Comparison of ENCODE assay signal across 24 cellular contexts in the genomic region with DNA sequence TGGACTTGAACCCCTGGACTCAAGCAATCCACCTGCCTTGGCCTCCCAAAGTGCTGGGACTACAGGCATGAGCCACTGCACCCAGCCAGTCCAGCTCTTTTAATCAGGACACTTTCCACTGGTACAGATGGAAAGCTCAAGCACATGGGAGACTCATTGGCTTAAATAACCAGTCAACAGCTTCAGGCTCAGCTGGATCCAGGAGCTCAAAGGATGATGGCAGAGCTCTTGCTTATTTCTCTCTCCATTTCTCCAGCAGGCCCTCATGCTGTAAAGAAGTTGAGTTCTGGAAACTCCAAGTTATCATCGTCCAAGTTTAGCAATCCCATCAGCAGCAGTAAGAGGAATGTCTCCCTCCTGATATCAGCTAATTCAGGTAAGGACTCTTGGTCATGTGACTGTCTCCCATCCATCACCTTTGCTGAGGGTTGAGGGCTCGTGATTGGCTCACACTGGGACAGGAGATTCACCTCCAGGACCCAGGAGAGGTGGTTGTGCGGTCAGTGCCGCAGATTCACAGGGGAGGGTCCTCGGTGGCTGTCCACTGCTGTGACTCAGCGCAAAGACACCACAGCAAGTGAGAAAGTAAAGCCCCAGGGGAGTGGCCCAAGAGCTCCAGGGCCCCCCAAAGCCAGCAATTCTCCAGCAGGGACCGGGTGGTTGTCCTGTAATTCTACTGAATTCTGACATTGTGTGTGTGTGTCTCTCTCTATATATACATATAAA. TPM values are rescaled to one million over a fixed set of nuclear protein-coding genes. Genes with fewer than 3 reads are reported as not detected.
A peak's percentile ranks its signal among the peaks of the same experiment; 100 is the strongest.
DNase-seq lines count a peak whose midpoint lies in the region; ATAC-seq, FAIRE-seq and TF ChIP-seq lines count a peak whose summit lies in the region.
"Had no signal": no experiment of that assay in that cellular context is flagged by ENCODE, and none has a peak within 500 bp of the region (broad histone marks: within the 10 kb centered on the region; RNA-seq: fewer than 3 reads in every experiment).

No MANE protein-coding gene starts in this region.

- H3K4ac ChIP-seq in neuronal stem cell (ENCODE audit: low read length), result no peak overlapping the region

- DNase-seq in HepG2 (ENCODE audit: low spot score) (no peak), right lobe of liver (no peak), HCT116 (ENCODE audit: low read depth, low spot score) (no peak), WTC11 (ENCODE audit: low spot score) (no peak), neuronal stem cell (ENCODE audit: low spot score) (no peak)
- no peak for DNase-seq in NK-92 treated with Interleukin-12 subunit alpha and Interleukin-12 subunit beta, amount 100 ng/mL, for 24 hours (lab: John Stamatoyannopoulos, UW)
- no peak for DNase-seq in T-helper 2 cell treated with Interferon-gamma antibody and Interleukin-4, amounts not matched to agents 5 μg/mL and 100 μg/mL, for 36 hours (ENCODE audit: low spot score)
- DNase-seq: Calu3; CD8-positive, alpha-beta T cell; DMS 273 treated with DMSO at 0.1 percent for 48 hours; DMS53; DND-41; EL; GM23248; H9; IMR-90; KG1 had no signal

- CTCF ChIA-PET in HepG2 (lab: Yijun Ruan, JAX; ENCODE audit: low intra/inter-chr PET ratio, low total read pairs) (no interaction called here), HCT116 (lab: Charles Lee) (no interaction called here), WTC11 (lab: Charles Lee) (interaction anchor here (1.5 to 2.7 kb wide), 3 partner anchors 11 to 113 kb away, joined by 5 to 10 read pairs (median 8); no protein-coding TSS in a partner anchor)

- H3K18ac ChIP-seq in neuronal stem cell (ENCODE audit: low read length), result peak overlapping the region; percentile 2

- H3K23ac ChIP-seq in neuronal stem cell (ENCODE audit: low read depth, low read length, poor library complexity), result no peak overlapping the region

- H4K91ac ChIP-seq in neuronal stem cell (ENCODE audit: low read depth, low read length, poor library complexity), result no peak overlapping the region

- in situ Hi-C loops in HepG2 (cut with HindIII; ENCODE audit: extremely low pct_ligation_motif_present, low pct_unique_long_range_greater_than_20kb), result no loop called here

- no peak overlapping the region for H3K14ac ChIP-seq in neuronal stem cell (ENCODE audit: low read length)

- no peak for TF ChIP-seq RAD21 in HepG2 (CRISPR knock-in tag; IDR thresholded peaks at IDR 0.05)
- TF ChIP-seq RAD21 in HCT116 (IDR thresholded peaks at IDR 0.05; ENCODE audit: low read depth), result no peak

- no peak overlapping the region for H3K27ac ChIP-seq in HepG2 (ENCODE audit: extremely low read length, insufficient read depth, low read length)
- H3K27ac ChIP-seq in right lobe of liver, result no peak overlapping the region
- H3K27ac ChIP-seq in HCT116 (ENCODE audit: low read depth, low read length), result no peak overlapping the region
- no peak overlapping the region for H3K27ac ChIP-seq in neuronal stem cell (replicated peaks; ENCODE audit: low read length)
- H3K27ac ChIP-seq: BLaER1 treated with 17β-estradiol and CSF1 and Interleukin-3, amounts not matched to agents 10 nM and 100 nM; GM23248; HL-60 had no signal

- WGBS in HepG2 (ENCODE audit: low lambda C conversion rate), result 7% methylated on average over 3 of the region's 7 CpGs
- WGBS in right lobe of liver (ENCODE audit: insufficient coverage, low coverage, low lambda C conversion rate, missing lambda C conversion rate), result 73% methylated on average over 5 of the region's 7 CpGs
- WGBS in neuronal stem cell (ENCODE audit: extremely low coverage in 2 of 2, insufficient read length in 2 of 2, insufficient replicate concordance in 1 of 2), 2 donors, result no CpG with 5 or more reads among the region's 7 CpGs

- H3K9me2 ChIP-seq in HCT116 (ENCODE audit: insufficient read depth), result no peaks in the 10 kb centered on the region

- H4K8ac ChIP-seq in neuronal stem cell (ENCODE audit: low read depth, low read length), result no peak overlapping the region

- no peak overlapping the region for H2AFZ ChIP-seq in HepG2 (ENCODE audit: low read length)
- H2AFZ ChIP-seq in HCT116 (ENCODE audit: low read depth, low read length, poor library complexity, severe bottlenecking), result peak overlapping the region; percentile 68
- H2AFZ ChIP-seq in neuronal stem cell (ENCODE audit: low read length), result no peak overlapping the region
- H2AFZ ChIP-seq: GM23248 had no signal

- no peaks in the 10 kb centered on the region for H4K20me1 ChIP-seq in HepG2 (ENCODE audit: insufficient read depth, low read length)
- H4K20me1 ChIP-seq in HCT116 (ENCODE audit: insufficient read depth), result no peaks in the 10 kb centered on the region
- H4K20me1 ChIP-seq: BLaER1 treated with 17β-estradiol and CSF1 and Interleukin-3, amounts not matched to agents 10 nM and 100 nM had no signal

- TF ChIP-seq CTCF in HepG2 (CRISPR knock-in tag; IDR thresholded peaks at IDR 0.05) (no peak), right lobe of liver (IDR thresholded peaks at IDR 0.05) (no peak), HCT116 (IDR thresholded peaks at IDR 0.05 in 2 of 3, conservative IDR thresholded peaks at IDR 0.05 in 1 of 3; ENCODE audit: borderline replicate concordance in 1 of 3, insufficient read depth in 1 of 3, low read depth in 2 of 3, low read length in 2 of 3) (no peak), WTC11 (IDR thresholded peaks at IDR 0.05) (no peak)

- peaks cover 5% of the 10 kb centered on the region; the same call in 1 of the 2 replicates for H3K27me3 Mint-ChIP-seq in WTC11 (ENCODE audit: low read depth)
- H3K27me3 Mint-ChIP-seq in T-helper 2 cell treated with Interferon-gamma antibody and Interleukin-4, amounts not matched to agents 5 μg/mL and 100 μg/mL, for 36 hours (ENCODE audit: low read depth), result no peaks in the 10 kb centered on the region
- H3K27me3 Mint-ChIP-seq: B cell had no signal

- ATAC-seq in HepG2 (no peak), right lobe of liver (no peak), HCT116 (no peak; the same call in 1 of the 2 replicates), WTC11 (peak; percentile 47; the same call in 1 of the 2 replicates), HG03039 (IDR thresholded peaks at IDR 0.05; ENCODE audit: unreplicated experiment) (no peak)
- ATAC-seq: CD8-positive, alpha-beta T cell had no signal

- no peak overlapping the region for H2BK12ac ChIP-seq in neuronal stem cell (ENCODE audit: low read length)

- H3K4me1 ChIP-seq in HepG2 (ENCODE audit: insufficient read depth, low read length) (peaks cover 13% of the 10 kb centered on the region), right lobe of liver (peaks cover 0 to 11% (median 5%) of the 10 kb centered on the region in 4 donors), HCT116 (ENCODE audit: control insufficient read depth in 1 of 2, insufficient read depth in 2 of 2, low read length in 2 of 2) (no peaks in the 10 kb centered on the region), neuronal stem cell (ENCODE audit: control insufficient read depth in 2 of 2, insufficient read depth in 1 of 2, low read depth in 1 of 2, low read length in 2 of 2) (peaks cover 0 to 12% of the 10 kb centered on the region in 2 donors)

- BruUV-seq in HepG2 (replicated peaks; lab: Mats Ljungman, UMichigan) (no TSS peak), HCT116 (replicated peaks; lab: Mats Ljungman, UMichigan) (no TSS peak)

- H3K27ac Mint-ChIP-seq in WTC11, result no peak overlapping the region
- no peak overlapping the region for H3K27ac Mint-ChIP-seq in T-helper 2 cell treated with Interferon-gamma antibody and Interleukin-4, amounts not matched to agents 5 μg/mL and 100 μg/mL, for 36 hours
- H3K27ac Mint-ChIP-seq: B cell; CD8-positive, alpha-beta T cell; H9 had no signal

- H3K79me2 ChIP-seq in HepG2 (ENCODE audit: insufficient read depth, low read length) (no peaks in the 10 kb centered on the region), HCT116 (ENCODE audit: insufficient read depth, low read length) (no peaks in the 10 kb centered on the region)

- TF ChIP-seq EP300 in HepG2 (IDR thresholded peaks at IDR 0.05; ENCODE audit: low read depth in 2 of 2, low read length in 2 of 2) (no peak), HepG2 (CRISPR knock-in tag; IDR thresholded peaks at IDR 0.05; ENCODE audit: borderline replicate concordance) (no peak)

- H3K36me3 ChIP-seq in HepG2 (replicated peaks in 1 of 2; ENCODE audit: control insufficient read depth in 1 of 2, insufficient read depth in 2 of 2, low read length in 2 of 2) (no peaks in the 10 kb centered on the region), right lobe of liver (no peaks in the 10 kb centered on the region), HCT116 (ENCODE audit: control insufficient read depth in 1 of 2, insufficient read depth in 2 of 2, low read length in 2 of 2) (no peaks in the 10 kb centered on the region), neuronal stem cell (replicated peaks in 1 of 2; ENCODE audit: control insufficient read depth in 2 of 2, insufficient read depth in 2 of 2, low read length in 2 of 2) (no peaks in the 10 kb centered on the region)
- H3K36me3 ChIP-seq: BLaER1 treated with 17β-estradiol and CSF1 and Interleukin-3, amounts not matched to agents 10 nM and 100 nM had no signal

- TF ChIP-seq POLR2A in HepG2 (IDR thresholded peaks at IDR 0.05; ENCODE audit: insufficient read depth in 1 of 2, low read depth in 2 of 2, low read length in 2 of 2) (no peak), right lobe of liver (IDR thresholded peaks at IDR 0.05) (no peak), HCT116 (IDR thresholded peaks at IDR 0.05; ENCODE audit: borderline replicate concordance, extremely low read depth, insufficient read depth, insufficient read length) (no peak)

- no peaks in the 10 kb centered on the region for H3K79me1 ChIP-seq in neuronal stem cell (ENCODE audit: low read depth, low read length)

- H2BK5ac ChIP-seq in neuronal stem cell (ENCODE audit: low read length), result no peak overlapping the region

- no peaks in the 10 kb centered on the region for H3K9me3 ChIP-seq in HepG2 (ENCODE audit: low read length)
- H3K9me3 ChIP-seq in right lobe of liver, result no peaks in the 10 kb centered on the region
- H3K9me3 ChIP-seq in HCT116 (ENCODE audit: control insufficient read depth in 1 of 2, insufficient read depth in 1 of 2, low read depth in 1 of 2, low read length in 2 of 2), result no peaks in the 10 kb centered on the region
- no peaks in the 10 kb centered on the region for H3K9me3 ChIP-seq in neuronal stem cell (replicated peaks in 1 of 2; ENCODE audit: control insufficient read depth in 2 of 2, insufficient read depth in 1 of 2, low read depth in 1 of 2, low read length in 2 of 2)
- H3K9me3 ChIP-seq: BLaER1 treated with 17β-estradiol and CSF1 and Interleukin-3, amounts not matched to agents 10 nM and 100 nM had no signal

- H3K4me3 ChIP-seq in HepG2 (replicated peaks in 1 of 3; ENCODE audit: insufficient read depth in 1 of 3, low read depth in 2 of 3, low read length in 3 of 3), result no peak overlapping the region
- no peak overlapping the region for H3K4me3 ChIP-seq in right lobe of liver
- no peak overlapping the region for H3K4me3 ChIP-seq in HCT116 (replicated peaks in 1 of 2; ENCODE audit: low read depth in 1 of 2, low read length in 2 of 2)
- H3K4me3 ChIP-seq in neuronal stem cell (ENCODE audit: low read length in 2 of 2), result no peak overlapping the region
- H3K4me3 ChIP-seq: BLaER1 treated with 17β-estradiol and CSF1 and Interleukin-3, amounts not matched to agents 10 nM and 100 nM; GM23248 had no signal

- H2BK120ac ChIP-seq in neuronal stem cell (ENCODE audit: low read depth, low read length), result no peak overlapping the region

- H3K4me1 Mint-ChIP-seq in WTC11, result peaks cover 9% of the 10 kb centered on the region
- peaks cover under 1% of the 10 kb centered on the region for H3K4me1 Mint-ChIP-seq in T-helper 2 cell treated with Interferon-gamma antibody and Interleukin-4, amounts not matched to agents 5 μg/mL and 100 μg/mL, for 36 hours (ENCODE audit: low read depth)
- H3K4me1 Mint-ChIP-seq: B cell had no signal

- RAD21 ChIA-PET in HCT116 (lab: Charles Lee; ENCODE audit: low non-redundant PET in 1 of 2, low total read pairs in 2 of 2, uncharacterized antibody in 2 of 2, unreplicated experiment in 2 of 2), result no interaction called here

- H3K36me3 Mint-ChIP-seq in WTC11, result no peaks in the 10 kb centered on the region
- no peaks in the 10 kb centered on the region for H3K36me3 Mint-ChIP-seq in T-helper 2 cell treated with Interferon-gamma antibody and Interleukin-4, amounts not matched to agents 5 μg/mL and 100 μg/mL, for 36 hours (ENCODE audit: low read depth)
- H3K36me3 Mint-ChIP-seq: CD8-positive, alpha-beta T cell had no signal

- no peak overlapping the region for H3K4me3 Mint-ChIP-seq in WTC11
- no peak overlapping the region for H3K4me3 Mint-ChIP-seq in T-helper 2 cell treated with Interferon-gamma antibody and Interleukin-4, amounts not matched to agents 5 μg/mL and 100 μg/mL, for 36 hours
- H3K4me3 Mint-ChIP-seq: B cell; CD8-positive, alpha-beta T cell; H9 had no signal

- no peak for FAIRE-seq in HepG2 (lab: Jason Lieb, UNC)
- FAIRE-seq: GM12891 had no signal

- no peak overlapping the region for H3K4me2 ChIP-seq in HepG2 (ENCODE audit: low read depth, low read length)
- H3K4me2 ChIP-seq in HCT116 (ENCODE audit: low read length), result no peak overlapping the region
- no peak overlapping the region for H3K4me2 ChIP-seq in neuronal stem cell (ENCODE audit: insufficient read depth, low read length, poor library complexity, severe bottlenecking)
- H3K4me2 ChIP-seq: BLaER1 treated with 17β-estradiol and CSF1 and Interleukin-3, amounts not matched to agents 10 nM and 100 nM had no signal

- H2AK5ac ChIP-seq in neuronal stem cell (ENCODE audit: low read depth, low read length), result no peak overlapping the region

- POLR2A ChIA-PET in HepG2 (lab: Yijun Ruan, JAX), result no interaction called here
- POLR2A ChIA-PET in HCT116 (lab: Charles Lee), result no interaction called here
- POLR2A ChIA-PET in WTC11 (lab: Charles Lee), result no interaction called here

- peaks cover 0 to 2% of the 10 kb centered on the region in 2 experiments; a peak in 1 of 5 replicates for H3K27me3 ChIP-seq in HepG2 (ENCODE audit: control insufficient read depth in 1 of 2, insufficient read depth in 2 of 2, low read length in 2 of 2)
- no peaks in the 10 kb centered on the region for H3K27me3 ChIP-seq in right lobe of liver
- H3K27me3 ChIP-seq in HCT116 (ENCODE audit: insufficient read depth, low read length), result no peaks in the 10 kb centered on the region
- H3K27me3 ChIP-seq in neuronal stem cell (ENCODE audit: control insufficient read depth in 3 of 3, insufficient read depth in 3 of 3, low read depth in 1 of 3, low read length in 3 of 3), result peaks cover 0 to 7% (median 0%) of the 10 kb centered on the region in 3 experiments
- H3K27me3 ChIP-seq: BLaER1 treated with 17β-estradiol and CSF1 and Interleukin-3, amounts not matched to agents 10 nM and 100 nM had no signal

- no peaks in the 10 kb centered on the region for H3K9me3 Mint-ChIP-seq in WTC11
- H3K9me3 Mint-ChIP-seq in T-helper 2 cell treated with Interferon-gamma antibody and Interleukin-4, amounts not matched to agents 5 μg/mL and 100 μg/mL, for 36 hours, result no peaks in the 10 kb centered on the region
- H3K9me3 Mint-ChIP-seq: CD8-positive, alpha-beta T cell; H9 had no signal

- no peak overlapping the region for H2BK15ac ChIP-seq in neuronal stem cell (ENCODE audit: low read length)

- intact Hi-C loops in HepG2 (cut with micrococcal nuclease; ENCODE audit: unreplicated experiment), result no loop called here
- intact Hi-C loops in right lobe of liver (cut with DNase I), result no loop called here
- intact Hi-C loops in HCT116 (cut with micrococcal nuclease), result no loop called here

- no peak overlapping the region for H3K9ac ChIP-seq in HepG2 (ENCODE audit: insufficient read depth, low read depth, low read length)
- H3K9ac ChIP-seq in HCT116 (ENCODE audit: low read length), result no peak overlapping the region
- H3K9ac ChIP-seq in neuronal stem cell (ENCODE audit: low read depth, low read length, poor library complexity), result no peak overlapping the region
- H3K9ac ChIP-seq: BLaER1 treated with 17β-estradiol and CSF1 and Interleukin-3, amounts not matched to agents 10 nM and 100 nM; GM23248 had no signal

RNA-seq across cellular contexts. Expression of a gene that starts 5.1 kb away (rescaled TPM):
- total RNA-seq in HepG2 (2016; rRNA removed; fragmentation: Illumina TruSeq; extraction: Trizol) (not detected in 2 replicates), right lobe of liver (under 1 TPM in 1 of 6 experiments, not detected in 5; 0.51 TPM), HCT116 (2021; ENCODE audit: unreplicated experiment) (not detected), WTC11 (2021) (0.53 TPM in 1 of 3 replicates, not detected in the others)
- total RNA-seq in HepG2 (2016; cell fraction: cytosol; rRNA removed; fragmentation: Illumina TruSeq; extraction: Trizol; ENCODE audit: low read depth), result not detected in 2 replicates
- total RNA-seq in HepG2 (2016; cell fraction: insoluble cytoplasmic fraction; rRNA removed; fragmentation: Illumina TruSeq; extraction: Trizol), result not detected in 2 replicates
- total RNA-seq in HepG2 (2016; cell fraction: membrane; rRNA removed; fragmentation: Illumina TruSeq; extraction: Trizol), result not detected in 2 replicates
- total RNA-seq in HepG2 (2016; cell fraction: nucleus; rRNA removed; fragmentation: Illumina TruSeq; extraction: Trizol), result not detected in 2 replicates
- polyA plus RNA-seq in HepG2 (2011; rRNA removed), result not detected in 2 replicates
- polyA plus RNA-seq in HepG2 (2011; cell fraction: cytosol; rRNA removed), result not detected in 2 replicates
- polyA plus RNA-seq in HepG2 (2011; cell fraction: nucleus; rRNA removed), result not detected in 2 replicates
- not detected in 2 replicates for polyA plus RNA-seq in HepG2 (2012)
- not detected in 2 replicates for polyA plus RNA-seq in HepG2 (2016; cell fraction: cytosol; fragmentation: Illumina TruSeq; extraction: Trizol; ENCODE audit: low read depth)
- not detected in 2 replicates for polyA plus RNA-seq in HepG2 (2016; cell fraction: insoluble cytoplasmic fraction; fragmentation: Illumina TruSeq; extraction: Trizol; ENCODE audit: low read depth)
- polyA plus RNA-seq in HepG2 (2016; cell fraction: membrane; fragmentation: Illumina TruSeq; extraction: Trizol; ENCODE audit: low read depth), result not detected in 2 replicates
- not detected in 2 replicates for polyA plus RNA-seq in HepG2 (2016; cell fraction: nucleus; fragmentation: Illumina TruSeq; extraction: Trizol; ENCODE audit: insufficient read depth, low read depth)
- not detected in 2 replicates for polyA minus RNA-seq in HepG2 (2011; rRNA and poly(A)+ RNA removed; ENCODE audit: low replicate concordance)
- not detected in 2 replicates for polyA minus RNA-seq in HepG2 (2011; cell fraction: cytosol; rRNA and poly(A)+ RNA removed)
- polyA minus RNA-seq in HepG2 (2011; cell fraction: nucleus; rRNA and poly(A)+ RNA removed), result not detected in 2 replicates
- polyA plus RNA-seq in HCT116 (2012), result 0.16 and 0.29 TPM in 2 replicates
- polyA plus RNA-seq in neuronal stem cell (2013, experiment 1 of 2), result 0.36 TPM
- polyA plus RNA-seq in neuronal stem cell (2013, experiment 2 of 2), result 0.60 TPM
- total RNA-seq: A172; B cell; Calu3; CD8-positive, alpha-beta T cell; GM23248; H9; HT1080; IMR-90 had no signal
- polyA plus RNA-seq: GM23248, IMR-90 had no signal

RNA-seq across cellular contexts. Expression of a gene that starts 52.3 kb away (rescaled TPM):
- total RNA-seq in HepG2 (2016; rRNA removed; fragmentation: Illumina TruSeq; extraction: Trizol), result 38.4 and 58.2 TPM in 2 replicates
- 8.6 and 10.0 TPM in 2 replicates for total RNA-seq in HepG2 (2016; cell fraction: cytosol; rRNA removed; fragmentation: Illumina TruSeq; extraction: Trizol; ENCODE audit: low read depth)
- 41.2 and 51.9 TPM in 2 replicates for total RNA-seq in HepG2 (2016; cell fraction: insoluble cytoplasmic fraction; rRNA removed; fragmentation: Illumina TruSeq; extraction: Trizol)
- 24.1 and 24.3 TPM in 2 replicates for total RNA-seq in HepG2 (2016; cell fraction: membrane; rRNA removed; fragmentation: Illumina TruSeq; extraction: Trizol)
- total RNA-seq in HepG2 (2016; cell fraction: nucleus; rRNA removed; fragmentation: Illumina TruSeq; extraction: Trizol), result 22.6 and 27.5 TPM in 2 replicates
- 25.6 and 27.9 TPM in 2 replicates for polyA plus RNA-seq in HepG2 (2011; rRNA removed)
- 35.9 and 37.1 TPM in 2 replicates for polyA plus RNA-seq in HepG2 (2011; cell fraction: cytosol; rRNA removed)
- polyA plus RNA-seq in HepG2 (2011; cell fraction: nucleus; rRNA removed), result 16.7 and 17.2 TPM in 2 replicates
- polyA plus RNA-seq in HepG2 (2012), result 37.6 and 45.7 TPM in 2 replicates
- polyA plus RNA-seq in HepG2 (2016; cell fraction: cytosol; fragmentation: Illumina TruSeq; extraction: Trizol; ENCODE audit: low read depth), result 16.8 and 20.9 TPM in 2 replicates
- polyA plus RNA-seq in HepG2 (2016; cell fraction: insoluble cytoplasmic fraction; fragmentation: Illumina TruSeq; extraction: Trizol; ENCODE audit: low read depth), result 86.4 and 99.7 TPM in 2 replicates
- 22.9 and 27.5 TPM in 2 replicates for polyA plus RNA-seq in HepG2 (2016; cell fraction: membrane; fragmentation: Illumina TruSeq; extraction: Trizol; ENCODE audit: low read depth)
- polyA plus RNA-seq in HepG2 (2016; cell fraction: nucleus; fragmentation: Illumina TruSeq; extraction: Trizol; ENCODE audit: insufficient read depth, low read depth), result 51.0 and 52.2 TPM in 2 replicates
- polyA minus RNA-seq in HepG2 (2011; rRNA and poly(A)+ RNA removed; ENCODE audit: low replicate concordance), result 35.9 and 54.6 TPM in 2 replicates
- 26.8 and 28.9 TPM in 2 replicates for polyA minus RNA-seq in HepG2 (2011; cell fraction: cytosol; rRNA and poly(A)+ RNA removed)
- polyA minus RNA-seq in HepG2 (2011; cell fraction: nucleus; rRNA and poly(A)+ RNA removed), result 7.3 and 10.2 TPM in 2 replicates
- total RNA-seq in right lobe of liver, result 10 to 100 TPM; 25.3 to 33.6 (median 30.3) TPM
- total RNA-seq in HCT116 (2021; ENCODE audit: unreplicated experiment), result 134 TPM
- polyA plus RNA-seq in HCT116 (2012), result 71.2 and 74.1 TPM in 2 replicates
- total RNA-seq in WTC11 (2021), result 144 to 160 TPM (median 149 TPM) in 3 replicates
- polyA plus RNA-seq in neuronal stem cell (2013, experiment 1 of 2), result 102 TPM
- 99.9 TPM for polyA plus RNA-seq in neuronal stem cell (2013, experiment 2 of 2)
